Comparison of ENCODE assay signal across 39 cellular contexts in the genomic region with DNA sequence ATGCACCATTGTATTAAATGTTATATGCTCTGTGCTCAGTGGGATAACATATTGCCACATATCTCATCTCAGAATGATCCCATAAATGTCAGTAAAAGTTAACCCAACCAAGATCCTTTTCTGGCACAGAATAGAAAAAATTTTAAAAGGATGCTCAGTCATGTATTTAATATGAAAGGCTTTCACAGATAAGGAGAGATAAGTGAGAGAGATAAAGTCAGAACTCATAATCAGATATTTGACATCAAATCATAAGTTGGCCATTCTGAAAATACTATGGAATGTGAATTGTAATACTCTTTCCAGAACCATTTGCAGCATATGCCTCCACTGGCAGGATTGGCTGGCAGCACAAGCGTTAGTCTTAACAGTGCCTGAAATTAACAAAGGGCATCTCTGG.
"Had no signal": no experiment of that assay in that cellular context is flagged by ENCODE, and none has a peak within 500 bp of the region (broad histone marks: within the 10 kb centered on the region; RNA-seq: fewer than 3 reads in every experiment).

No MANE protein-coding gene starts in this region.

- H3K4me3 Mint-ChIP-seq: activated naive CD4-positive, alpha-beta T cell treated with anti-CD3 and anti-CD28 coated beads for 36 hours; activated naive CD4-positive, alpha-beta T cell treated with anti-CD3 and anti-CD28 coated beads, Interleukin-2, amount 10 ng/mL, durations not matched to agents 7 days and 5 days; activated naive CD4-positive, alpha-beta T cell treated with anti-CD3 and anti-CD28 coated beads, Interleukin-2, amount 50 U/mL, for 24 hours; activated naive CD8-positive, alpha-beta T cell; activated naive CD8-positive, alpha-beta T cell treated with anti-CD3 and anti-CD28 coated beads for 36 hours; activated naive CD8-positive, alpha-beta T cell treated with anti-CD3 and anti-CD28 coated beads, Interleukin-2, amount 10 ng/mL, durations not matched to agents 7 days and 5 days; activated naive CD8-positive, alpha-beta T cell treated with anti-CD3 and anti-CD28 coated beads, Interleukin-2, amount 50 U/mL, for 24 hours; activated T-cell treated with anti-CD3 and anti-CD28 coated beads, Interleukin-2, amount 50 U/mL, for 4 hours; activated T-cell treated with anti-CD3 and anti-CD28 coated beads, Interleukin-2, amount 50 U/mL, for 72 hours; activated T-helper 1 cell treated with anti-CD3 and anti-CD28 coated beads, Interleukin-12 subunit alpha, Interleukin-12 subunit beta, Interleukin-2, Interleukin-4 antibody, amounts not matched to agents 30 ng/mL and 10 ng/mL and 1 ng/mL, durations not matched to agents 14 hours and 24 hours and 36 hours; activated T-helper 17 cell treated with anti-CD3 and anti-CD28 coated beads, Interleukin-2, amount 50 U/mL, for 72 hours; brain; central memory CD8-positive, alpha-beta T cell had no signal

- H3K36me3 ChIP-seq: breast epithelium, colonic mucosa had no signal

- H3K9me3 Mint-ChIP-seq: activated naive CD4-positive, alpha-beta T cell treated with anti-CD3 and anti-CD28 coated beads for 36 hours; activated naive CD4-positive, alpha-beta T cell treated with anti-CD3 and anti-CD28 coated beads, Interleukin-2, amount 10 ng/mL, durations not matched to agents 7 days and 5 days; activated naive CD4-positive, alpha-beta T cell treated with anti-CD3 and anti-CD28 coated beads, Interleukin-2, amount 50 U/mL, for 24 hours; activated naive CD4-positive, alpha-beta T cell treated with anti-CD3 and anti-CD28 coated beads, Interleukin-2, amount 50 U/mL, for 72 hours; activated naive CD8-positive, alpha-beta T cell treated with anti-CD3 and anti-CD28 coated beads for 36 hours; activated naive CD8-positive, alpha-beta T cell treated with anti-CD3 and anti-CD28 coated beads, Interleukin-2, amount 10 ng/mL, durations not matched to agents 7 days and 5 days; activated naive CD8-positive, alpha-beta T cell treated with anti-CD3 and anti-CD28 coated beads, Interleukin-2, amount 50 U/mL, for 24 hours; activated T-cell treated with anti-CD3 and anti-CD28 coated beads, Interleukin-2, amount 50 U/mL, for 4 hours; activated T-cell treated with anti-CD3 and anti-CD28 coated beads, Interleukin-2, amount 50 U/mL, for 72 hours; activated T-helper 1 cell treated with anti-CD3 and anti-CD28 coated beads, Interleukin-12 subunit alpha, Interleukin-12 subunit beta, Interleukin-2, Interleukin-4 antibody, amounts not matched to agents 30 ng/mL and 10 ng/mL and 1 ng/mL, durations not matched to agents 14 hours and 24 hours and 36 hours; activated T-helper 17 cell treated with anti-CD3 and anti-CD28 coated beads, Interleukin-2, amount 50 U/mL, for 72 hours; activated T-helper 2 cell treated with anti-CD3 and anti-CD28 coated beads, Interferon-gamma antibody, Interleukin-2, Interleukin-4, amounts not matched to agents 10 μg/mL and 5 μg/mL and 100 μg/mL, durations not matched to agents 14 hours and 24 hours and 36 hours; brain; central memory CD8-positive, alpha-beta T cell had no signal

- H3K9me3 ChIP-seq: adrenal gland, ascending aorta, body of pancreas, breast epithelium, colonic mucosa had no signal

- H3K27me3 ChIP-seq: adrenal gland, ascending aorta, body of pancreas, brain microvascular endothelial cell, breast epithelium, cardiac muscle cell, colonic mucosa had no signal

- DNase-seq: activated effector memory CD4-positive, alpha-beta T cell treated with anti-CD3 and anti-CD28 coated beads, Interleukin-2, amount 50 U/mL, for 16 hours; activated effector memory CD4-positive, alpha-beta T cell treated with Interleukin-2 at 50 U/mL for 16 hours; activated gamma-delta T cell; activated gamma-delta T cell treated with Interleukin-2 at 50 U/mL for 16 hours; activated naive CD4-positive, alpha-beta T cell; activated naive CD4-positive, alpha-beta T cell treated with anti-CD3 and anti-CD28 coated beads for 36 hours; activated naive CD4-positive, alpha-beta T cell treated with anti-CD3 and anti-CD28 coated beads, Interleukin-2, amount 10 ng/mL, durations not matched to agents 7 days and 5 days; activated naive CD4-positive, alpha-beta T cell treated with anti-CD3 and anti-CD28 coated beads, Interleukin-2, amount 50 U/mL, for 16 hours; activated naive CD4-positive, alpha-beta T cell treated with Interleukin-2 at 50 U/mL for 16 hours; activated naive CD8-positive, alpha-beta T cell treated with anti-CD3 and anti-CD28 coated beads for 36 hours; activated naive CD8-positive, alpha-beta T cell treated with anti-CD3 and anti-CD28 coated beads, Interleukin-2, amount 10 ng/mL, durations not matched to agents 7 days and 5 days; activated naive CD8-positive, alpha-beta T cell treated with anti-CD3 and anti-CD28 coated beads, Interleukin-2, amount 50 U/mL, for 24 hours; activated T-cell treated with anti-CD3 and anti-CD28 coated beads, Interleukin-2, amount 50 U/mL, for 4 hours; activated T-cell treated with anti-CD3 and anti-CD28 coated beads, Interleukin-2, amount 50 U/mL, for 48 hours; activated T-cell treated with anti-CD3 and anti-CD28 coated beads, Interleukin-2, amount 50 U/mL, for 72 hours; adrenal gland; amniotic stem cell; amygdala; anterior cingulate cortex; aorta; body of pancreas; brain microvascular endothelial cell; caudate nucleus; central memory CD4-positive, alpha-beta T cell; cerebellar nuclear complex; colonic mucosa had no signal

- H3K4me1 ChIP-seq: adrenal gland, breast epithelium, colonic mucosa had no signal

- H3K4me1 Mint-ChIP-seq: activated naive CD4-positive, alpha-beta T cell treated with anti-CD3 and anti-CD28 coated beads, Interleukin-2, amount 10 ng/mL, durations not matched to agents 7 days and 5 days; activated naive CD8-positive, alpha-beta T cell treated with anti-CD3 and anti-CD28 coated beads, Interleukin-2, amount 50 U/mL, for 24 hours; activated T-helper 17 cell treated with anti-CD3 and anti-CD28 coated beads, Interleukin-2, amount 50 U/mL, for 72 hours; brain; central memory CD8-positive, alpha-beta T cell had no signal

- FAIRE-seq: bronchial epithelial cell, colon had no signal

- H3K4me3 ChIP-seq: adrenal gland, ascending aorta, body of pancreas, breast epithelium, cardiac muscle cell, colonic mucosa had no signal

- H3K27me3 Mint-ChIP-seq: activated naive CD4-positive, alpha-beta T cell treated with anti-CD3 and anti-CD28 coated beads, Interleukin-2, amount 10 ng/mL, durations not matched to agents 7 days and 5 days; activated naive CD4-positive, alpha-beta T cell treated with anti-CD3 and anti-CD28 coated beads, Interleukin-2, amount 50 U/mL, for 24 hours; activated naive CD8-positive, alpha-beta T cell; activated naive CD8-positive, alpha-beta T cell treated with anti-CD3 and anti-CD28 coated beads for 36 hours; activated naive CD8-positive, alpha-beta T cell treated with anti-CD3 and anti-CD28 coated beads, Interleukin-2, amount 10 ng/mL, durations not matched to agents 7 days and 5 days; activated naive CD8-positive, alpha-beta T cell treated with anti-CD3 and anti-CD28 coated beads, Interleukin-2, amount 50 U/mL, for 24 hours; activated T-helper 17 cell treated with anti-CD3 and anti-CD28 coated beads, Interleukin-2, amount 50 U/mL, for 72 hours; brain; central memory CD8-positive, alpha-beta T cell had no signal

- H3K36me3 Mint-ChIP-seq: activated naive CD4-positive, alpha-beta T cell treated with anti-CD3 and anti-CD28 coated beads, Interleukin-2, amount 10 ng/mL, durations not matched to agents 7 days and 5 days had no signal

- H3K27ac Mint-ChIP-seq: activated naive CD4-positive, alpha-beta T cell treated with anti-CD3 and anti-CD28 coated beads for 36 hours; activated naive CD4-positive, alpha-beta T cell treated with anti-CD3 and anti-CD28 coated beads, Interleukin-2, amount 10 ng/mL, durations not matched to agents 7 days and 5 days; activated naive CD4-positive, alpha-beta T cell treated with anti-CD3 and anti-CD28 coated beads, Interleukin-2, amount 50 U/mL, for 24 hours; activated naive CD4-positive, alpha-beta T cell treated with anti-CD3 and anti-CD28 coated beads, Interleukin-2, amount 50 U/mL, for 72 hours; activated naive CD8-positive, alpha-beta T cell; activated naive CD8-positive, alpha-beta T cell treated with anti-CD3 and anti-CD28 coated beads for 36 hours; activated naive CD8-positive, alpha-beta T cell treated with anti-CD3 and anti-CD28 coated beads, Interleukin-2, amount 10 ng/mL, durations not matched to agents 7 days and 5 days; activated naive CD8-positive, alpha-beta T cell treated with anti-CD3 and anti-CD28 coated beads, Interleukin-2, amount 50 U/mL, for 24 hours; activated T-cell treated with anti-CD3 and anti-CD28 coated beads, Interleukin-2, amount 50 U/mL, for 72 hours; activated T-helper 1 cell treated with anti-CD3 and anti-CD28 coated beads, Interleukin-12 subunit alpha, Interleukin-12 subunit beta, Interleukin-2, Interleukin-4 antibody, amounts not matched to agents 30 ng/mL and 10 ng/mL and 1 ng/mL, durations not matched to agents 14 hours and 24 hours and 36 hours; activated T-helper 17 cell treated with anti-CD3 and anti-CD28 coated beads, Interleukin-2, amount 50 U/mL, for 72 hours; activated T-helper 2 cell treated with anti-CD3 and anti-CD28 coated beads, Interferon-gamma antibody, Interleukin-2, Interleukin-4, amounts not matched to agents 10 μg/mL and 5 μg/mL and 100 μg/mL, durations not matched to agents 14 hours and 24 hours and 36 hours; brain had no signal

- H3K27ac ChIP-seq: adrenal gland, ascending aorta, body of pancreas, brain microvascular endothelial cell, breast epithelium, cardiac muscle cell, colonic mucosa had no signal

- ATAC-seq: activated naive CD4-positive, alpha-beta T cell treated with anti-CD3 and anti-CD28 coated beads, Interleukin-2, amount 50 U/mL, for 72 hours; activated naive CD8-positive, alpha-beta T cell treated with anti-CD3 and anti-CD28 coated beads, Interleukin-2, amount 50 U/mL, for 24 hours; activated T-cell treated with anti-CD3 and anti-CD28 coated beads, Interleukin-2, amount 50 U/mL, for 4 hours; activated T-cell treated with anti-CD3 and anti-CD28 coated beads, Interleukin-2, amount 50 U/mL, for 72 hours; activated T-helper 17 cell treated with anti-CD3 and anti-CD28 coated beads, Interleukin-2, amount 50 U/mL, for 72 hours; body of pancreas had no signal
